ENCODE assay signal across 23 cellular contexts in genomic region chr2:86613515-86613914, GRCh38.
"Had no signal": no experiment of that assay in that cellular context is flagged by ENCODE, and none has a peak within 500 bp of the region (broad histone marks: within the 10 kb centered on the region; RNA-seq: fewer than 3 reads in every experiment).

No MANE protein-coding gene starts in this region.

- H3K27ac ChIP-seq: brain microvascular endothelial cell, cardiac muscle cell, Peyer's patch had no signal

- H3K4me3 Mint-ChIP-seq: activated CD4-positive, alpha-beta T cell treated with anti-CD3 and anti-CD28 coated beads, Interleukin-2, amount 10 ng/mL, durations not matched to agents 7 days and 5 days; activated CD8-positive, alpha-beta memory T cell treated with anti-CD3 and anti-CD28 coated beads, Interleukin-2, amount 10 ng/mL, durations not matched to agents 7 days and 5 days; activated naive CD4-positive, alpha-beta T cell treated with anti-CD3 and anti-CD28 coated beads, Interleukin-2, amount 50 U/mL, for 24 hours; activated T-cell treated with anti-CD3 and anti-CD28 coated beads, Interleukin-2, amount 50 U/mL, for 4 hours; T-helper 1 cell treated with Interleukin-12 subunit alpha and Interleukin-12 subunit beta and Interleukin-4 antibody, amounts not matched to agents 30 μg/mL and 1 μg/mL, for 36 hours; WTC11 had no signal

- H3K9me3 Mint-ChIP-seq: activated CD4-positive, alpha-beta T cell treated with anti-CD3 and anti-CD28 coated beads, Interleukin-2, amount 10 ng/mL, durations not matched to agents 7 days and 5 days; activated naive CD4-positive, alpha-beta T cell treated with anti-CD3 and anti-CD28 coated beads, Interleukin-2, amount 50 U/mL, for 24 hours; activated T-cell treated with anti-CD3 and anti-CD28 coated beads, Interleukin-2, amount 50 U/mL, for 4 hours; activated T-helper 2 cell treated with anti-CD3 and anti-CD28 coated beads, Interferon-gamma antibody, Interleukin-2, Interleukin-4, amounts not matched to agents 10 μg/mL and 5 μg/mL and 100 μg/mL, durations not matched to agents 14 hours and 24 hours and 36 hours; T-helper 1 cell treated with Interleukin-12 subunit alpha and Interleukin-12 subunit beta and Interleukin-4 antibody, amounts not matched to agents 30 μg/mL and 1 μg/mL, for 36 hours; WTC11 had no signal

- H3K4me1 Mint-ChIP-seq: WTC11 had no signal

- H3K27me3 Mint-ChIP-seq: activated CD4-positive, alpha-beta T cell treated with anti-CD3 and anti-CD28 coated beads, Interleukin-2, amount 10 ng/mL, durations not matched to agents 7 days and 5 days; activated CD8-positive, alpha-beta memory T cell treated with anti-CD3 and anti-CD28 coated beads, Interleukin-2, amount 10 ng/mL, durations not matched to agents 7 days and 5 days; activated naive CD4-positive, alpha-beta T cell treated with anti-CD3 and anti-CD28 coated beads, Interleukin-2, amount 50 U/mL, for 24 hours had no signal

- H3K27me3 ChIP-seq: brain microvascular endothelial cell, cardiac muscle cell, Peyer's patch had no signal

- ATAC-seq: activated CD8-positive, alpha-beta memory T cell treated with anti-CD3 and anti-CD28 coated beads, Interleukin-2, amount 10 ng/mL, durations not matched to agents 7 days and 5 days; activated T-cell treated with anti-CD3 and anti-CD28 coated beads, Interleukin-2, amount 50 U/mL, for 4 hours; K562; WTC11 had no signal

- H3K4me3 ChIP-seq: cardiac muscle cell, K562, Peyer's patch had no signal

- DNase-seq: activated CD4-positive, alpha-beta T cell treated with anti-CD3 and anti-CD28 coated beads, Interleukin-2, amount 10 ng/mL, durations not matched to agents 7 days and 5 days; activated CD4-positive, CD25-positive, alpha-beta regulatory T cell treated with anti-CD3 and anti-CD28 coated beads, Interleukin-2, amount 50 U/mL, for 72 hours; activated CD8-positive, alpha-beta memory T cell treated with anti-CD3 and anti-CD28 coated beads, Interleukin-2, amount 10 ng/mL, durations not matched to agents 7 days and 5 days; activated gamma-delta T cell treated with Interleukin-2 at 50 U/mL for 16 hours; activated T-cell treated with anti-CD3 and anti-CD28 coated beads, Interleukin-2, amount 50 U/mL, for 4 hours; brain microvascular endothelial cell; cerebellar nuclear complex; Karpas-422; NCI-H1105 treated with DMSO at 0.1 percent for 48 hours; NCI-H1436 treated with DMSO at 0.1 percent for 48 hours; NCI-H187; NCI-H2081 treated with DMSO at 0.1 percent for 48 hours; NCI-H446; NCI-H524; Peyer's patch; SHP77 treated with DMSO at 0.1 percent for 48 hours; T-helper 9 cell had no signal

- H3K9me3 ChIP-seq: Peyer's patch had no signal

- H3K27ac Mint-ChIP-seq: activated CD4-positive, alpha-beta T cell treated with anti-CD3 and anti-CD28 coated beads, Interleukin-2, amount 10 ng/mL, durations not matched to agents 7 days and 5 days; activated CD8-positive, alpha-beta memory T cell treated with anti-CD3 and anti-CD28 coated beads, Interleukin-2, amount 10 ng/mL, durations not matched to agents 7 days and 5 days; activated T-helper 2 cell treated with anti-CD3 and anti-CD28 coated beads, Interferon-gamma antibody, Interleukin-2, Interleukin-4, amounts not matched to agents 10 μg/mL and 5 μg/mL and 100 μg/mL, durations not matched to agents 14 hours and 24 hours and 36 hours; T-helper 1 cell treated with Interleukin-12 subunit alpha and Interleukin-12 subunit beta and Interleukin-4 antibody, amounts not matched to agents 30 μg/mL and 1 μg/mL, for 36 hours; WTC11 had no signal
